In the genomic region with DNA sequence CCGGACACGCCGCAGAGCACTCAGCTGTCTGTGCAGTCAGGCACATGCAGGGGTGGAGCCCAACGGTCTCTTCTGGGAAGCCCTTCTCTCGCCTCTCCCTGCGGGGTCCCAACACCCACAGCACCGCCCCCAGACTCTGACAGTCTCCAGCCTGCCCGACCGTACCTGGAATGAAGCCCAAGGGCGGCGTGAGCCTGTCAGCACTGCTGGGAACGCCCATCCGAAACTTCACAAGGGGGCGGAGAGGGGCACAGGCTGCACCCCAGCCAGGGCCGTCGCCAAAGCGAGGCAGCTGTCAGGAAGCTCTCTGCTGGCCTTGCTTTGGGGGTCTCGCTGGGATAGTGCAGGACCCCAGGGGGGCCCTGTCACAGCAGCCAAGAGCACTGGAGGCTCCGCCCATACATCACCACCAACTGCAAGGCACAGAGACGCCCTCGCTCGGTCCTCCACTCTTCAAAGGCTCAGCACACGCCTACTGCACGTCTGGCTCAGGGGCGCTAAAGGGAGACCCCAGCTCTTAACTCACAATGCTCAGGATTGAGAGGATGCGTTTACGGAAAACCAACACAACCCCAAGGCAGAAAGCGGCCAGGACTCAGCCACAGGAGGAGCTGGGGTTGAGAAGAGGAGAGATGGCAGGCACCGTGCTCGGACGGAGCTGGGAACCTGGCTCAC, we compare ENCODE assay signal across 20 cellular contexts. TPM values are rescaled to one million over a fixed set of nuclear protein-coding genes. Genes with fewer than 3 reads are reported as not detected.
DNase-seq lines count a peak whose midpoint lies in the region; ATAC-seq and TF ChIP-seq lines count a peak whose summit lies in the region.
"Had no signal": no experiment of that assay in that cellular context is flagged by ENCODE, and none has a peak within 500 bp of the region (broad histone marks: within the 10 kb centered on the region; RNA-seq: fewer than 3 reads in every experiment).

No MANE protein-coding gene starts in this region.

- DNase-seq in Right ventricle myocardium inferior (ENCODE audit: missing footprints) (peak; percentile 53), left ventricle myocardium superior (no peak), coronary artery (ENCODE audit: low spot score) (peak; percentile 57), mesenteric fat pad (ENCODE audit: low spot score) (peak; percentile 83), upper lobe of right lung (peak; percentile 51), ACHN (no peak), NOMO-1 treated with dmso at 0.1 percent for 144 hours (lab: John Stamatoyannopoulos, UW; ENCODE audit: unreplicated experiment) (no peak)
- DNase-seq: CD4-positive, CD25-positive, alpha-beta regulatory T cell; DMS53; MV-4-11; NCI-H1417 treated with DMSO at 0.1 percent for 48 hours; NCI-H1930; NCI-H2171; NCI-H774; PC-3 had no signal

- peaks cover 15% of the 10 kb centered on the region for H3K36me3 ChIP-seq in upper lobe of right lung

- intact Hi-C loops in Right ventricle myocardium inferior (cut with DNase I) (no loop called here), left ventricle myocardium superior (cut with micrococcal nuclease) (no loop called here), upper lobe of right lung (cut with DNase I) (no loop called here)

- H3K4me3 ChIP-seq in coronary artery (no peak overlapping the region), upper lobe of right lung (no peak overlapping the region)
- H3K4me3 ChIP-seq: A549, K562, SJSA1 had no signal

- in situ Hi-C loops in ACHN (cut with HindIII; ENCODE audit: low pct_ligation_motif_present, low pct_unique_long_range_greater_than_20kb, low sequenced_read_pairs) = no loop called here

- no peaks in the 10 kb centered on the region for H3K9me3 ChIP-seq in upper lobe of right lung
- H3K9me3 ChIP-seq: A549, SJSA1 had no signal

- H3K27me3 ChIP-seq in upper lobe of right lung = no peaks in the 10 kb centered on the region
- H3K27me3 ChIP-seq: SJSA1 had no signal

- H3K4me1 ChIP-seq in upper lobe of right lung = peaks cover 4% of the 10 kb centered on the region
- H3K4me1 ChIP-seq: A549, SJSA1 had no signal

- no peak overlapping the region for H3K27ac ChIP-seq in coronary artery
- H3K27ac ChIP-seq in upper lobe of right lung = no peak overlapping the region
- H3K27ac ChIP-seq: A549, RWPE1, SJSA1 had no signal

- ATAC-seq in Right ventricle myocardium inferior = no peak
- no peak for ATAC-seq in left ventricle myocardium superior
- ATAC-seq in upper lobe of right lung = no peak
- ATAC-seq in GM18861 (IDR thresholded peaks at IDR 0.05; ENCODE audit: unreplicated experiment) = no peak
- ATAC-seq: A549, K562, PC-3 had no signal

- TF ChIP-seq CTCF in coronary artery (IDR thresholded peaks at IDR 0.05) (no peak), upper lobe of right lung (IDR thresholded peaks at IDR 0.05) (no peak)

RNA-seq across cellular contexts. Expression of a gene that starts 30.9 kb away (rescaled TPM):
- 19.1 TPM for total RNA-seq in Right ventricle myocardium inferior
- 19.1 TPM for total RNA-seq in left ventricle myocardium superior
- 32.2 TPM for total RNA-seq in mesenteric fat pad
- 48.4 TPM for total RNA-seq in upper lobe of right lung

RNA-seq across cellular contexts. Expression of a gene that starts 40.2 kb away (rescaled TPM):
- total RNA-seq in Right ventricle myocardium inferior (20.7 TPM), left ventricle myocardium superior (23.5 TPM), mesenteric fat pad (19.7 TPM), upper lobe of right lung (23.7 TPM)

RNA-seq across cellular contexts. Expression of a gene that starts 40.2 kb away (rescaled TPM):
- 13.6 TPM for total RNA-seq in Right ventricle myocardium inferior
- total RNA-seq in left ventricle myocardium superior = 13.2 TPM
- 16.3 TPM for total RNA-seq in mesenteric fat pad
- 13.2 TPM for total RNA-seq in upper lobe of right lung

Comparison
In these comparisons a context has a peak if more than half of its experiments do, and no peak if none do; other contexts are left out.
1. DNase-seq: peak in Right ventricle myocardium inferior (single experiment), coronary artery (single experiment), mesenteric fat pad (single experiment) and upper lobe of right lung (single experiment); none in left ventricle myocardium superior (single experiment), ACHN (single experiment) and NOMO-1 treated with dmso at 0.1 percent for 144 hours (single experiment).